In genomic region chr14:18881149-18881859, GRCh38 we compare ENCODE assay signal across 7 cellular contexts.
DNase-seq lines count a peak whose midpoint lies in the region; ATAC-seq, FAIRE-seq and TF ChIP-seq lines count a peak whose summit lies in the region.
"Not testable (repeated sequence)": the region's sequence is repeated elsewhere in the genome, so short reads cannot be mapped to it uniquely, and the experiment has no call there.

No MANE protein-coding gene starts in this region.

- TF ChIP-seq RAD21 in K562 (CRISPR knock-in tag; conservative IDR thresholded peaks at IDR 0.05 in 1 of 2, IDR thresholded peaks at IDR 0.05 in 1 of 2); HepG2 (CRISPR knock-in tag; IDR thresholded peaks at IDR 0.05): not testable (repeated sequence)

- intact Hi-C loops in Panc1 (cut with micrococcal nuclease; ENCODE audit: unreplicated experiment); K562 (cut with micrococcal nuclease); HepG2 (cut with micrococcal nuclease; ENCODE audit: unreplicated experiment); mucosa of descending colon (cut with DNase I, micrococcal nuclease); upper lobe of right lung (cut with DNase I): not testable (repeated sequence)

- H3K9me3 Mint-ChIP-seq in stimulated activated naive CD8-positive, alpha-beta T cell treated with anti-CD3 and anti-CD28 coated beads, Interleukin-15, amount 100 ng/mL, for 72 hours: not testable (repeated sequence)

- peak; percentile 64 for ATAC-seq in Panc1
- peak; percentile 44 for ATAC-seq in SK-N-SH treated with all-trans-retinoic acid at 6 μM for 48 hours
- peak; percentile 47; the same call in 2 of the 3 replicates for ATAC-seq in K562
- peak; percentile 56 for ATAC-seq in HepG2
- ATAC-seq in mucosa of descending colon: peak; percentile 49
- peak; percentile 46 for ATAC-seq in stimulated activated naive CD8-positive, alpha-beta T cell treated with anti-CD3 and anti-CD28 coated beads, Interleukin-15, amount 100 ng/mL, for 72 hours
- peak; percentile 55 for ATAC-seq in upper lobe of right lung

- H3K27me3 ChIP-seq in Panc1 (ENCODE audit: control insufficient read depth, insufficient read depth, low read length); K562 (ENCODE audit: control insufficient read depth in 2 of 2, insufficient read depth in 2 of 2, low read length in 2 of 2); HepG2 (ENCODE audit: control insufficient read depth in 1 of 2, insufficient read depth in 2 of 2, low read length in 2 of 2); upper lobe of right lung: not testable (repeated sequence)

- TF ChIP-seq CTCF in Panc1 (IDR thresholded peaks at IDR 0.05); K562 (IDR thresholded peaks at IDR 0.05 in 2 of 3, conservative IDR thresholded peaks at IDR 0.05 in 1 of 3; ENCODE audit: insufficient read depth in 2 of 3, low read depth in 1 of 3, low read length in 3 of 3); HepG2 (CRISPR knock-in tag; IDR thresholded peaks at IDR 0.05); mucosa of descending colon (IDR thresholded peaks at IDR 0.05); upper lobe of right lung (IDR thresholded peaks at IDR 0.05): not testable (repeated sequence)

- H3K9me3 ChIP-seq in Panc1 (ENCODE audit: control insufficient read depth, insufficient read depth, low read depth, low read length); K562 (replicated peaks; ENCODE audit: control insufficient read depth, insufficient read depth, low read depth, low read length); HepG2 (ENCODE audit: low read length); mucosa of descending colon; upper lobe of right lung: not testable (repeated sequence)

- not testable (repeated sequence) for H3K27ac Mint-ChIP-seq in stimulated activated naive CD8-positive, alpha-beta T cell treated with anti-CD3 and anti-CD28 coated beads, Interleukin-15, amount 100 ng/mL, for 72 hours

- POLR2A ChIA-PET in Panc1 (lab: Charles Lee); K562 (lab: Yijun Ruan, JAX); HepG2 (lab: Yijun Ruan, JAX): not testable (repeated sequence)

- not testable (repeated sequence) for FAIRE-seq in K562 (lab: Jason Lieb, UNC); HepG2 (lab: Jason Lieb, UNC)

- not testable (repeated sequence) for H3K4me1 ChIP-seq in Panc1 (ENCODE audit: control insufficient read depth, insufficient read depth, low read length); K562 (replicated peaks in 1 of 2; ENCODE audit: control insufficient read depth in 2 of 2, insufficient read depth in 2 of 2, low read length in 2 of 2); HepG2 (ENCODE audit: insufficient read depth, low read length); mucosa of descending colon (ENCODE audit: low read depth); upper lobe of right lung

- H3K4me1 Mint-ChIP-seq in stimulated activated naive CD8-positive, alpha-beta T cell treated with anti-CD3 and anti-CD28 coated beads, Interleukin-15, amount 100 ng/mL, for 72 hours: not testable (repeated sequence)

- TF ChIP-seq EP300 in K562 (IDR thresholded peaks at IDR 0.05; ENCODE audit: low read length); HepG2 (IDR thresholded peaks at IDR 0.05; ENCODE audit: low read depth in 2 of 2, low read length in 2 of 2); HepG2 (CRISPR knock-in tag; IDR thresholded peaks at IDR 0.05; ENCODE audit: borderline replicate concordance): not testable (repeated sequence)

- in situ Hi-C loops in Panc1 (cut with HindIII; ENCODE audit: low pct_unique_long_range_greater_than_20kb, low sequenced_read_pairs); K562 (cut with MboI); HepG2 (cut with HindIII; ENCODE audit: extremely low pct_ligation_motif_present, low pct_unique_long_range_greater_than_20kb): not testable (repeated sequence)

- not testable (repeated sequence) for H3K4me3 Mint-ChIP-seq in stimulated activated naive CD8-positive, alpha-beta T cell treated with anti-CD3 and anti-CD28 coated beads, Interleukin-15, amount 100 ng/mL, for 72 hours

- H4K20me1 ChIP-seq in K562 (replicated peaks; ENCODE audit: control insufficient read depth, insufficient read depth, low read length); HepG2 (ENCODE audit: insufficient read depth, low read length): not testable (repeated sequence)

- not testable (repeated sequence) for H3K4me2 ChIP-seq in K562 (ENCODE audit: insufficient read depth, low read length); HepG2 (ENCODE audit: low read depth, low read length)

- not testable (repeated sequence) for H3K36me3 ChIP-seq in Panc1 (ENCODE audit: control insufficient read depth, insufficient read depth, low read length); K562 (ENCODE audit: control insufficient read depth, insufficient read depth, low read length); HepG2 (replicated peaks in 1 of 2; ENCODE audit: control insufficient read depth in 1 of 2, insufficient read depth in 2 of 2, low read length in 2 of 2); mucosa of descending colon (ENCODE audit: low read depth); upper lobe of right lung

- H3K79me2 ChIP-seq in K562 (ENCODE audit: control insufficient read depth, insufficient read depth, low read length); HepG2 (ENCODE audit: insufficient read depth, low read length): not testable (repeated sequence)

- TF ChIP-seq POLR2A in K562 (conservative IDR thresholded peaks at IDR 0.05); HepG2 (IDR thresholded peaks at IDR 0.05; ENCODE audit: insufficient read depth in 1 of 2, low read depth in 2 of 2, low read length in 2 of 2): not testable (repeated sequence)

- not testable (repeated sequence) for H3K9ac ChIP-seq in K562 (ENCODE audit: insufficient read depth in 1 of 2, low read depth in 2 of 2, low read length in 2 of 2); HepG2 (ENCODE audit: insufficient read depth, low read depth, low read length)

- H3K4me3 ChIP-seq in Panc1 (ENCODE audit: low read depth in 2 of 2, low read length in 2 of 2); K562; HepG2 (replicated peaks in 1 of 3; ENCODE audit: insufficient read depth in 1 of 3, low read depth in 2 of 3, low read length in 3 of 3); mucosa of descending colon; upper lobe of right lung: not testable (repeated sequence)

- not testable (repeated sequence) for BruUV-seq in Panc1 (replicated peaks; lab: Mats Ljungman, UMichigan); K562 (replicated peaks; lab: Mats Ljungman, UMichigan); HepG2 (replicated peaks; lab: Mats Ljungman, UMichigan)

- H2AFZ ChIP-seq in K562 (ENCODE audit: low read depth, low read length); HepG2 (ENCODE audit: low read length): not testable (repeated sequence)

- H3K27me3 Mint-ChIP-seq in stimulated activated naive CD8-positive, alpha-beta T cell treated with anti-CD3 and anti-CD28 coated beads, Interleukin-15, amount 100 ng/mL, for 72 hours: not testable (repeated sequence)

- CTCF ChIA-PET in Panc1 (lab: Charles Lee); K562 (lab: Yijun Ruan, JAX; ENCODE audit: low intra/inter-chr PET ratio); HepG2 (lab: Yijun Ruan, JAX; ENCODE audit: low intra/inter-chr PET ratio, low total read pairs): not testable (repeated sequence)

- H3K9me1 ChIP-seq in K562 (ENCODE audit: control insufficient read depth, insufficient read depth, low read length): not testable (repeated sequence)

- DNase-seq in Panc1 (ENCODE audit: low read depth, low spot score); K562 (ENCODE audit: extremely low read depth in 1 of 4, low spot score in 3 of 4); HepG2 (ENCODE audit: low spot score); mucosa of descending colon; stimulated activated naive CD8-positive, alpha-beta T cell treated with anti-CD3 and anti-CD28 coated beads, Interleukin-15, amount 100 ng/mL, for 72 hours; upper lobe of right lung: not testable (repeated sequence)

- not testable (repeated sequence) for H3K27ac ChIP-seq in Panc1 (ENCODE audit: low read length); K562 (ENCODE audit: extremely low read depth, low read depth, low read length); HepG2 (ENCODE audit: extremely low read length, insufficient read depth, low read length); upper lobe of right lung

- no CpG with 5 or more reads among the region's 13 CpGs for WGBS in K562 (ENCODE audit: insufficient coverage, low coverage, missing lambda C conversion rate)
- no CpG with 5 or more reads among the region's 13 CpGs for WGBS in HepG2 (ENCODE audit: low lambda C conversion rate)
